16 cellular contexts compared by ENCODE assay signal in the genomic region with DNA sequence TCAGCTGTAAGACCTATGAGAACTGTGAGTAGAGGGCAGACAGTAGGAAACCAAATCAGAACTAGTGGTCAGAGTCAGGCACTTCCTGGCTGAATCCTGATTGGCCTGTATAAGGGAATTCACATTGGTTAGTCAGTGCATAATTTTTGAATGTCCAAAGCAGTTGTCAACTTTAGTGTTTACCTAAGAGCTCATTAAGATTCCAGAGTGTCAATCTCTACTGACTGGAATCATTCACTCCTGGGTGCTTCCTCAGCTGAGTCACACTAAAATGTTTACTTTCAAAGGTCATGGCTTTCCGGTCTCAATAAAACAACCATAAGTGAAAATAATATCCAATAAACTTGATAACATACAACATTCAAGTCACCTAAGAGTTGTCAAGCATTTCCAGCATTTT.
DNase-seq lines count a peak whose midpoint lies in the region; TF ChIP-seq lines count a peak whose summit lies in the region.
"Had no signal": no experiment of that assay in that cellular context is flagged by ENCODE, and none has a peak within 500 bp of the region (broad histone marks: within the 10 kb centered on the region; RNA-seq: fewer than 3 reads in every experiment).

No MANE protein-coding gene starts in this region.

- no TSS peak for BruUV-seq in Calu3 (replicated peaks; lab: Mats Ljungman, UMichigan)

- CTCF ChIA-PET in Calu3 (lab: Charles Lee), result interaction anchor here (0.7 kb wide), 1 partner anchor 31 kb away, joined by 4 read pairs; no protein-coding TSS in a partner anchor

- intact Hi-C loops in Calu3 (cut with micrococcal nuclease; ENCODE audit: unreplicated experiment), result loop anchor here (2.0 kb wide), 2 partner anchors 125 to 213 kb away; no protein-coding TSS in a partner anchor

- H3K36me3 Mint-ChIP-seq in Calu3 (ENCODE audit: insufficient read depth, unreplicated experiment), result no peaks in the 10 kb centered on the region
- no peaks in the 10 kb centered on the region for H3K36me3 Mint-ChIP-seq in chondrocyte (ENCODE audit: low read depth)
- H3K36me3 Mint-ChIP-seq: activated naive CD4-positive, alpha-beta T cell treated with anti-CD3 and anti-CD28 coated beads, Interleukin-2, amount 50 U/mL, for 24 hours; CD8-positive, alpha-beta memory T cell had no signal

- no peak overlapping the region for H3K27ac ChIP-seq in SJCRH30
- H3K27ac ChIP-seq: brain microvascular endothelial cell, heart right ventricle, sigmoid colon had no signal

- H3K27ac Mint-ChIP-seq in Calu3 (ENCODE audit: unreplicated experiment), result no peak overlapping the region
- no peak overlapping the region for H3K27ac Mint-ChIP-seq in chondrocyte (ENCODE audit: unreplicated experiment)
- H3K27ac Mint-ChIP-seq: activated naive CD4-positive, alpha-beta T cell treated with anti-CD3 and anti-CD28 coated beads, Interleukin-2, amount 50 U/mL, for 24 hours; CD8-positive, alpha-beta memory T cell had no signal

- H3K4me3 ChIP-seq in SJCRH30, result no peak overlapping the region
- H3K4me3 ChIP-seq: heart right ventricle, sigmoid colon had no signal

- H3K9me3 Mint-ChIP-seq in Calu3 (ENCODE audit: low read depth, unreplicated experiment) (peaks cover 7% of the 10 kb centered on the region), chondrocyte (ENCODE audit: low read depth) (no peaks in the 10 kb centered on the region)
- H3K9me3 Mint-ChIP-seq: activated naive CD4-positive, alpha-beta T cell treated with anti-CD3 and anti-CD28 coated beads, Interleukin-2, amount 50 U/mL, for 24 hours had no signal

- H3K27me3 Mint-ChIP-seq in Calu3 (ENCODE audit: unreplicated experiment) (no peaks in the 10 kb centered on the region), chondrocyte (ENCODE audit: low read depth) (no peaks in the 10 kb centered on the region)
- H3K27me3 Mint-ChIP-seq: CD8-positive, alpha-beta memory T cell had no signal

- no peaks in the 10 kb centered on the region for H3K4me1 ChIP-seq in SJCRH30
- H3K4me1 ChIP-seq: heart right ventricle had no signal

- no peaks in the 10 kb centered on the region for H3K27me3 ChIP-seq in SJCRH30
- H3K27me3 ChIP-seq: brain microvascular endothelial cell, heart right ventricle, sigmoid colon had no signal

- no peaks in the 10 kb centered on the region for H3K36me3 ChIP-seq in SJCRH30
- H3K36me3 ChIP-seq: brain microvascular endothelial cell, heart right ventricle, sigmoid colon had no signal

- no peaks in the 10 kb centered on the region for H3K9me3 ChIP-seq in SJCRH30 (replicated peaks)
- H3K9me3 ChIP-seq: heart right ventricle, sigmoid colon had no signal

- TF ChIP-seq CTCF in Calu3 (IDR thresholded peaks at IDR 0.05; ENCODE audit: unreplicated experiment), result no peak
- no peak for TF ChIP-seq CTCF in chondrocyte (IDR thresholded peaks at IDR 0.05)

- H3K4me1 Mint-ChIP-seq in Calu3 (ENCODE audit: low read depth, unreplicated experiment), result peaks cover 27% of the 10 kb centered on the region
- peaks cover 12% of the 10 kb centered on the region for H3K4me1 Mint-ChIP-seq in chondrocyte (ENCODE audit: low read depth)
- H3K4me1 Mint-ChIP-seq: activated naive CD4-positive, alpha-beta T cell treated with anti-CD3 and anti-CD28 coated beads, Interleukin-2, amount 50 U/mL, for 24 hours; CD8-positive, alpha-beta memory T cell had no signal

- H3K4me3 Mint-ChIP-seq in Calu3 (ENCODE audit: low read depth, unreplicated experiment) (no peak overlapping the region), chondrocyte (ENCODE audit: unreplicated experiment) (no peak overlapping the region)
- H3K4me3 Mint-ChIP-seq: activated naive CD4-positive, alpha-beta T cell treated with anti-CD3 and anti-CD28 coated beads, Interleukin-2, amount 50 U/mL, for 24 hours; CD8-positive, alpha-beta memory T cell had no signal

- DNase-seq in Calu3 (peak; percentile 7), HuH-7 (ENCODE audit: low spot score) (peak; percentile 1), SW480 (ENCODE audit: low spot score) (peak; percentile 79), kidney tubule cell (ENCODE audit: low spot score) (peak; percentile 82), chondrocyte (ENCODE audit: low spot score) (no peak), SJCRH30 (no peak), NCI-H345 (lab: John Stamatoyannopoulos, UW) (no peak), SIG-M5 treated with dmso at 0.1 percent for 504 hours (lab: John Stamatoyannopoulos, UW; ENCODE audit: unreplicated experiment) (no peak)
- DNase-seq: activated CD4-positive, alpha-beta T cell treated with anti-CD3 and anti-CD28 coated beads for 4 hours; brain microvascular endothelial cell; CD8-positive, alpha-beta memory T cell; GF-D8; heart right ventricle; sigmoid colon; T-helper 9 cell had no signal

Comparison
In these comparisons a context has a peak if more than half of its experiments do, and no peak if none do; other contexts are left out.
1. DNase-seq: peak in Calu3 (single experiment), HuH-7 (single experiment), SW480 (single experiment) and kidney tubule cell (single experiment); none in chondrocyte (single experiment), SJCRH30 (0 of 2), NCI-H345 (single experiment) and SIG-M5 treated with dmso at 0.1 percent for 504 hours (single experiment).